In the genomic region with DNA sequence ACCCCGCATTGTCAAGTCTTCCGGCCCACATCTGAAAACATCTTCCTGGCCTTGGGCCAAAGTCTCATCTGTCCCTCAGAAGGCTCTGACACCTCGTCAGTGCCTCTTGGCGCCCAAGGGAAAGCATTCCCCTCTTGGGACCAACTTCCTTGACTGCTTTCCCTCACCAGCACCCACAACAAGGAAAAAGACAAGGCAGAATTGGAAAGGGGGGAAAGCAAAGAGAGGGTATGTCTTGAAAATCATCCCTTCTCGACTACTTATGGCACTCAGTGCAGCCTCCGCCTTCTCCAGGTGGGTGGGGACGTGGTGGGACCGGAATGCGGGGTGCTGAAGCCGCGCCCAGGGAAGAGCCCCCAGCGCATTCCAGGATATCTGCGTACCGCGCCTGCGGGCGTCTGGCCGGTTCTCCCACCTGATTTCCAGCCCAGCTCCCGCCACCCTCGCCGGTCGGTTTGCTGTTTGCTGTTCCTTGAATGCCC, we compare ENCODE assay signal across 8 cellular contexts. TPM values are rescaled to one million over a fixed set of nuclear protein-coding genes. Genes with fewer than 3 reads are reported as not detected.
DNase-seq lines count a peak whose midpoint lies in the region; ATAC-seq and TF ChIP-seq lines count a peak whose summit lies in the region.

No MANE protein-coding gene starts in this region.

- H3K9me3 Mint-ChIP-seq in effector memory CD8-positive, alpha-beta T cell: no peaks in the 10 kb centered on the region

- peak overlapping the region; percentile 77 to 86 for H3K4me3 Mint-ChIP-seq in effector memory CD8-positive, alpha-beta T cell

- H3K27me3 ChIP-seq in Peyer's patch (no peaks in the 10 kb centered on the region), mucosa of stomach (ENCODE audit: control insufficient read depth, insufficient read depth, low read length) (no peaks in the 10 kb centered on the region)

- H3K4me1 ChIP-seq in Peyer's patch (peaks cover 0 to 47% (median 10%) of the 10 kb centered on the region in 4 donors), mucosa of stomach (ENCODE audit: control insufficient read depth, insufficient read depth, low read length) (peaks cover 23% of the 10 kb centered on the region)

- no peak for TF ChIP-seq POLR2A in Peyer's patch (IDR thresholded peaks at IDR 0.05)

- H3K4me3 ChIP-seq in Peyer's patch (peak overlapping the region; percentile 60 to 79 (median 72)), mucosa of stomach (ENCODE audit: low read length) (peak overlapping the region; percentile 97)

- peaks cover 0 to 14% (median 0%) of the 10 kb centered on the region in 3 donors for H3K36me3 ChIP-seq in Peyer's patch
- H3K36me3 ChIP-seq in mucosa of stomach (ENCODE audit: control insufficient read depth, insufficient read depth, low read length): no peaks in the 10 kb centered on the region

- H3K27ac ChIP-seq in C4-2B: peak overlapping the region; percentile 85
- H3K27ac ChIP-seq in Peyer's patch: peak overlapping the region; percentile 87 to 96 (median 92)

- DNase-seq in Peyer's patch (peak in 2 of 3 donors; percentile 66 to 73), DMS153 (lab: John Stamatoyannopoulos, UW) (no peak), SK-N-DZ (ENCODE audit: low spot score) (no peak)
- DNase-seq in effector memory CD8-positive, alpha-beta T cell: no peak

- H3K27ac Mint-ChIP-seq in effector memory CD8-positive, alpha-beta T cell: peak overlapping the region; percentile 87 to 88

- peaks cover 38 to 43% of the 10 kb centered on the region in 2 donors for H3K4me1 Mint-ChIP-seq in effector memory CD8-positive, alpha-beta T cell (ENCODE audit: low read depth in 2 of 2)

- H3K9me3 ChIP-seq in Peyer's patch: no peaks in the 10 kb centered on the region
- no peaks in the 10 kb centered on the region for H3K9me3 ChIP-seq in mucosa of stomach (ENCODE audit: control insufficient read depth, low read length)

- peak; percentile 2 for ATAC-seq in GM21360 (IDR thresholded peaks at IDR 0.05; ENCODE audit: unreplicated experiment)
- ATAC-seq in effector memory CD8-positive, alpha-beta T cell (replicated peaks): no peak
- no peak for ATAC-seq in HG03025 (IDR thresholded peaks at IDR 0.05; ENCODE audit: low FRiP score, unreplicated experiment)

- TF ChIP-seq CTCF in C4-2B (conservative IDR thresholded peaks at IDR 0.05) (no peak), Peyer's patch (IDR thresholded peaks at IDR 0.05) (no peak)

- H3K36me3 Mint-ChIP-seq in effector memory CD8-positive, alpha-beta T cell (ENCODE audit: insufficient read depth): peaks cover 8% of the 10 kb centered on the region

- no peaks in the 10 kb centered on the region for H3K27me3 Mint-ChIP-seq in effector memory CD8-positive, alpha-beta T cell

- peak overlapping the region; percentile 79 for H3K9ac ChIP-seq in mucosa of stomach (ENCODE audit: low read length)

RNA-seq across cellular contexts. Expression of a gene that starts 0.6 kb away (rescaled TPM):
- total RNA-seq in Peyer's patch: 10 to 100 TPM; 20.6 to 73.0 (median 60.1) TPM
- 160 and 175 TPM in 2 replicates for polyA plus RNA-seq in SK-N-DZ (2014; cell fraction: cytosol; rRNA removed)
- 91.7 and 108 TPM in 2 replicates for polyA plus RNA-seq in SK-N-DZ (2014; cell fraction: nucleus; rRNA removed)

RNA-seq across cellular contexts. Expression of a gene that starts 3.8 kb away (rescaled TPM):
- total RNA-seq in Peyer's patch: 10 to 100 TPM; 14.5 to 21.6 (median 16.6) TPM
- polyA plus RNA-seq in SK-N-DZ (2014; cell fraction: cytosol; rRNA removed): 138 and 168 TPM in 2 replicates
- polyA plus RNA-seq in SK-N-DZ (2014; cell fraction: nucleus; rRNA removed): 421 and 425 TPM in 2 replicates

RNA-seq across cellular contexts. Expression of a gene that starts 5.5 kb away (rescaled TPM):
- total RNA-seq in Peyer's patch: 10 to 100 TPM; 20.0 to 42.1 (median 32.4) TPM
- 16.4 and 20.1 TPM in 2 replicates for polyA plus RNA-seq in SK-N-DZ (2014; cell fraction: cytosol; rRNA removed)
- polyA plus RNA-seq in SK-N-DZ (2014; cell fraction: nucleus; rRNA removed): 31.1 and 37.9 TPM in 2 replicates

RNA-seq across cellular contexts. Expression of a gene that starts 13.6 kb away (rescaled TPM):
- 100 to 1,000 TPM; 172 to 321 (median 193) TPM for total RNA-seq in Peyer's patch
- polyA plus RNA-seq in SK-N-DZ (2014; cell fraction: cytosol; rRNA removed): 268 and 278 TPM in 2 replicates
- 282 and 326 TPM in 2 replicates for polyA plus RNA-seq in SK-N-DZ (2014; cell fraction: nucleus; rRNA removed)

RNA-seq across cellular contexts. Expression of a gene that starts 17.4 kb away (rescaled TPM):
- total RNA-seq in Peyer's patch: 100 to 1,000 TPM in 2 of 4 donors, 10 to 100 TPM in 2; 48.2 to 130 (median 91.6) TPM
- 17.6 and 24.2 TPM in 2 replicates for polyA plus RNA-seq in SK-N-DZ (2014; cell fraction: cytosol; rRNA removed)
- polyA plus RNA-seq in SK-N-DZ (2014; cell fraction: nucleus; rRNA removed): 256 and 294 TPM in 2 replicates

Comparison
In these comparisons a context has a peak if more than half of its experiments do, and no peak if none do; other contexts are left out.
1. DNase-seq: peak in Peyer's patch (2 of 3); none in effector memory CD8-positive, alpha-beta T cell (0 of 3), DMS153 (single experiment) and SK-N-DZ (single experiment).